ENCODE assay signal across 8 cellular contexts in the genomic region with DNA sequence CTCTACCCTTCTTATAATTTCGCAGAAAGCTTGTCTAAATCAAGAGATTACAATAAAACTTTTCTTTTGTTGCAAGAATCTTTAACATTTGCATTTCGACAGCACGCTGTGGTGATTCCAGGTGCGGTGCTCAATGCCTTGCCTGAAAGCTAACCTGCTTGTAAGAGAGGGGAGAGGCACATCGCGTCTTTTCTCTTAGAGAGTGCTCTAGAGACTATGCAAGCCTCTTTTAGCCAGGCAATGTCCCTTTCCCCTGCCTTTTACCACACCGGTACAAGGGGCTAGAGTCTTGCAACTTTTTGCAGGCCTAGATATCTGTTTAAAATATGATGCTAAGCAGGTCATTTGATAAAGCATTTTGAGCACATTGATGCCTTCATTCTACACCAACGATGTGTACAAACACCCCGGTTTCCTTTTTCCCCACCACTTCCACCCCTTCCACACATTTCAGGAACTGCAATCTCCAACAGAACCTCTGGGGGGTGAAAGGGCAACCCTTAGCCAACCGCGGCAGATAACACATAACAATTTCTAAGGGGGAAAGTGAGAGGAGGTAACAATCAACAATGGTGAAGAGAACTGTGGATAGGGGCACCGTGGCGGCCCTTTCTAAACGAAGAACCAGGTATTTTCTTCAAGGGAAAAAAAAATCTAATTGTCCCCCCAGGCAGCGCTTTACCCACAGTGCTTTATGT. TPM values are rescaled to one million over a fixed set of nuclear protein-coding genes. Genes with fewer than 3 reads are reported as not detected.
DNase-seq lines count a peak whose midpoint lies in the region; ATAC-seq, FAIRE-seq and TF ChIP-seq lines count a peak whose summit lies in the region.

No MANE protein-coding gene starts in this region.

- H3K4me1 ChIP-seq in keratinocyte (ENCODE audit: control insufficient read depth, extremely low read depth, insufficient read depth, low read length) (peaks cover 42% of the 10 kb centered on the region), tibial nerve (peaks cover 0 to 52% (median 1%) of the 10 kb centered on the region in 4 donors)

- peak overlapping the region; percentile 72 for H3K4me2 ChIP-seq in keratinocyte (ENCODE audit: control insufficient read depth, extremely low read depth, insufficient read depth, low read depth, low read length)

- H3K36me3 ChIP-seq in keratinocyte (ENCODE audit: control insufficient read depth in 2 of 2, extremely low read depth in 1 of 2, insufficient read depth in 2 of 2, low read length in 2 of 2) (no peaks in the 10 kb centered on the region), tibial nerve (no peaks in the 10 kb centered on the region)

- H3K9me3 ChIP-seq in keratinocyte (ENCODE audit: control insufficient read depth, low read depth, low read length), result no peaks in the 10 kb centered on the region
- no peaks in the 10 kb centered on the region for H3K9me3 ChIP-seq in tibial nerve

- H3K27me3 ChIP-seq in keratinocyte (ENCODE audit: control insufficient read depth, extremely low read depth, insufficient read depth, low read length) (no peaks in the 10 kb centered on the region), tibial nerve (no peaks in the 10 kb centered on the region)

- peak overlapping the region; percentile 83 for H3K9ac ChIP-seq in keratinocyte (ENCODE audit: control insufficient read depth, extremely low read depth, insufficient read depth, low read length)

- TF ChIP-seq CTCF in astrocyte of the spinal cord (IDR thresholded peaks at IDR 0.05; ENCODE audit: low read depth, low read length), result peak; percentile 49
- TF ChIP-seq CTCF in keratinocyte (optimal IDR thresholded peaks at IDR 0.05 in 1 of 3, IDR thresholded peaks at IDR 0.05 in 1 of 3, conservative IDR thresholded peaks at IDR 0.05 in 1 of 3; ENCODE audit: extremely low read depth in 1 of 3, insufficient read depth in 2 of 3, low read length in 3 of 3), result peak; percentile 38 to 57 (median 44)
- peak; percentile 15 to 54 (median 44) for TF ChIP-seq CTCF in tibial nerve (IDR thresholded peaks at IDR 0.05)

- no peak for TF ChIP-seq EP300 in tibial nerve (IDR thresholded peaks at IDR 0.05)

- WGBS in tibial nerve, 2 donors, result 14 to 18% methylated on average over 15 of the region's 15 CpGs

- H2AFZ ChIP-seq in keratinocyte (ENCODE audit: control insufficient read depth, low read length), result peak overlapping the region; percentile 93

- no peaks in the 10 kb centered on the region for H3K9me1 ChIP-seq in keratinocyte (ENCODE audit: control insufficient read depth, extremely low read depth, insufficient read depth, low read length)

- H3K4me3 ChIP-seq in astrocyte of the spinal cord (ENCODE audit: low read depth, low read length) (peak overlapping the region; percentile 92), keratinocyte (ENCODE audit: control insufficient read depth in 2 of 3, extremely low read depth in 1 of 3, insufficient read depth in 2 of 3, low read depth in 1 of 3, low read length in 3 of 3) (peak overlapping the region; percentile 73 to 95 (median 84)), tibial nerve (peak overlapping the region; percentile 62 to 90 (median 75))

- dilution Hi-C loops in keratinocyte (cut with MboI; ENCODE audit: extremely low pct_ligation_motif_present, low sequenced_read_pairs), result no loop called here

- DNase-seq in H54 (ENCODE audit: insufficient read length, low spot score), result no peak
- DNase-seq in NCI-H2107 treated with DMSO at 0.1 percent for 48 hours (lab: John Stamatoyannopoulos, UW; ENCODE audit: unreplicated experiment), result peak; percentile 88
- DNase-seq in astrocyte of the spinal cord (ENCODE audit: low read depth, low spot score), result no peak
- DNase-seq in keratinocyte (ENCODE audit: low read depth, low spot score), result no peak
- DNase-seq in tibial nerve (ENCODE audit: low spot score in 2 of 2), result peak in 1 of 2 donors; percentile 13

- peaks cover 57% of the 10 kb centered on the region for H3K79me2 ChIP-seq in keratinocyte (ENCODE audit: control insufficient read depth, insufficient read depth, low read length)

- TF ChIP-seq POLR2A in H54 (IDR thresholded peaks at IDR 0.05; ENCODE audit: low read depth, low read length) (no peak), tibial nerve (IDR thresholded peaks at IDR 0.05) (no peak)

- FAIRE-seq in H54 (lab: Jason Lieb, UNC), result peak; percentile 55
- no peak for FAIRE-seq in keratinocyte (lab: Jason Lieb, UNC)

- ATAC-seq in GM21390 (IDR thresholded peaks at IDR 0.05; ENCODE audit: unreplicated experiment), result no peak
- ATAC-seq in GM18867 (IDR thresholded peaks at IDR 0.05; ENCODE audit: unreplicated experiment), result no peak
- no peak for ATAC-seq in HG03097 (IDR thresholded peaks at IDR 0.05; ENCODE audit: low FRiP score, unreplicated experiment)

- no peaks in the 10 kb centered on the region for H4K20me1 ChIP-seq in keratinocyte (ENCODE audit: control insufficient read depth, extremely low read depth, insufficient read depth, low read length)

- in situ Hi-C loops in astrocyte of the spinal cord (cut with HindIII; ENCODE audit: low sequenced_read_pairs), result no loop called here

- H3K27ac ChIP-seq in keratinocyte (ENCODE audit: control insufficient read depth, insufficient read depth, low read length), result peak overlapping the region; percentile 77
- H3K27ac ChIP-seq in tibial nerve, result peak overlapping the region; percentile 52 to 89 (median 76)

RNA-seq across cellular contexts. Expression of a gene that starts 1.3 kb away (rescaled TPM):
- 10.7 to 21.2 TPM (median 11.3 TPM) in 3 replicates for polyA plus RNA-seq in keratinocyte
- polyA plus RNA-seq in keratinocyte (2011; ENCODE audit: low read depth), result 7.6 TPM
- 8.4 and 15.4 TPM in 2 replicates for polyA plus RNA-seq in keratinocyte (2011; cell fraction: cytosol; rRNA removed)
- polyA plus RNA-seq in keratinocyte (2011; cell fraction: nucleus; rRNA removed), result 9.6 and 10.9 TPM in 2 replicates
- polyA plus RNA-seq in keratinocyte (2012; ENCODE audit: low replicate concordance), result 8.3 and 12.1 TPM in 2 replicates
- 7.1 to 27.5 TPM (median 15.6 TPM) in 3 replicates for polyA minus RNA-seq in keratinocyte
- polyA minus RNA-seq in keratinocyte (2011; cell fraction: cytosol; rRNA and poly(A)+ RNA removed), result 49.3 TPM
- 16.0 and 29.9 TPM in 2 replicates for polyA minus RNA-seq in keratinocyte (2011; cell fraction: nucleus; rRNA and poly(A)+ RNA removed)
- 10 to 100 TPM; 10.2 to 27.5 (median 16.4) TPM for total RNA-seq in tibial nerve
